16 cellular contexts compared by ENCODE assay signal in the genomic region with DNA sequence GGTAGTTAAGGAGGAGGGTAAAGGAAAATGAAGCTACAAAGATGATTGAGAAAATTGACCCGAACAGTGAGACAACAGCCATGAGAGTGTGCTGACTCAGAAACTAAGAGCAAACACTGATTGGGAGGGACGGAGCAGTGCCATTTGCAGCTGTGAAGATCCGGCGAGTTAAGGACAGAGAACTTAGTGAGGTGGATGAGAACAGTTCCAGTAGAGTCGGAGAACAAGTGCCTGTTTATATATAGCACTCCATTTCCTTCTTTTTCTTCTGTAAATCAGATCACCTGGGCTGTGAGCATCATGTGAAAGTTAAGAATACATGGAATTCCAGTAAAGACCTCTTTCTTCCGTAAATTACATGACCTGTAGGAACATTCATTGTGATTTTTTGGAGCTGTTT.
DNase-seq lines count a peak whose midpoint lies in the region; ATAC-seq, FAIRE-seq and TF ChIP-seq lines count a peak whose summit lies in the region.
"Had no signal": no experiment of that assay in that cellular context is flagged by ENCODE, and none has a peak within 500 bp of the region (broad histone marks: within the 10 kb centered on the region; RNA-seq: fewer than 3 reads in every experiment).

No MANE protein-coding gene starts in this region.

- H3K23ac ChIP-seq in H1 (ENCODE audit: insufficient read length) = no peak overlapping the region

- H3K4me1 ChIP-seq in H1 (replicated peaks in 1 of 4; ENCODE audit: control insufficient read depth in 3 of 4, insufficient read depth in 4 of 4, low read length in 3 of 4) = no peaks in the 10 kb centered on the region
- no peaks in the 10 kb centered on the region for H3K4me1 ChIP-seq in HepG2 (ENCODE audit: insufficient read depth, low read length)

- H3K4me2 ChIP-seq in H1 (ENCODE audit: insufficient read depth in 1 of 2, low read depth in 2 of 2, low read length in 2 of 2) (no peak overlapping the region), HepG2 (ENCODE audit: low read depth, low read length) (no peak overlapping the region)

- H3K4me3 ChIP-seq in H1 (ENCODE audit: extremely low read depth in 1 of 4, insufficient read depth in 2 of 4, low read depth in 3 of 4, low read length in 4 of 4) (no peak overlapping the region), HepG2 (replicated peaks in 1 of 3; ENCODE audit: insufficient read depth in 1 of 3, low read depth in 2 of 3, low read length in 3 of 3) (no peak overlapping the region)

- H3K18ac ChIP-seq in H1 (ENCODE audit: extremely low read depth, low read length) = no peak overlapping the region

- no peaks in the 10 kb centered on the region for H3K79me1 ChIP-seq in H1 (ENCODE audit: low read depth, low read length)

- in situ Hi-C loops in HepG2 (cut with HindIII; ENCODE audit: extremely low pct_ligation_motif_present, low pct_unique_long_range_greater_than_20kb) = no loop called here

- intact Hi-C loops in HepG2 (cut with micrococcal nuclease; ENCODE audit: unreplicated experiment) = no loop called here

- H2AFZ ChIP-seq in H1 (ENCODE audit: low read length) (peak overlapping the region; percentile 91; the same call in 1 of the 2 replicates), HepG2 (ENCODE audit: low read length) (no peak overlapping the region)

- no peak overlapping the region for H2AK5ac ChIP-seq in H1 (ENCODE audit: low read depth, low read length)

- H3K27ac ChIP-seq in H1 (ENCODE audit: low read depth, low read length) (no peak overlapping the region), HepG2 (ENCODE audit: extremely low read length, insufficient read depth, low read length) (no peak overlapping the region)

- H2BK20ac ChIP-seq in H1 (ENCODE audit: low read length) = 0 out of 2 replicates have a peak overlapping the region, but pooled peaks have one; percentile 80

- H4K5ac ChIP-seq in H1 (ENCODE audit: insufficient read length, low read depth, low read length) = no peak overlapping the region

- FAIRE-seq in H1 (lab: Jason Lieb, UNC) (no peak), HepG2 (lab: Jason Lieb, UNC) (no peak)
- FAIRE-seq: A204.1, GM12891 had no signal

- 84% methylated on average over 6 of the region's 6 CpGs; no CpG with 5 or more reads in 1 of the 2 experiments for WGBS in H1 (ENCODE audit: extremely low coverage in 1 of 2, insufficient coverage in 1 of 2, insufficient read length in 1 of 2, insufficient replicate concordance in 2 of 2, low coverage in 1 of 2, low lambda C conversion rate in 2 of 2, missing lambda C conversion rate in 1 of 2), 2 experiments
- WGBS in HepG2 (ENCODE audit: low lambda C conversion rate) = 2% methylated on average over 6 of the region's 6 CpGs

- DNase-seq in Daoy (ENCODE audit: low read depth) (peak; percentile 20), NCI-H2227 treated with DMSO at 0.1 percent for 48 hours (lab: John Stamatoyannopoulos, UW) (peak; percentile 6), H1 (ENCODE audit: low read depth in 1 of 2, low spot score in 2 of 2) (no peak), iPS-NIHi11 (ENCODE audit: low spot score) (peak; percentile 8), HepG2 (ENCODE audit: low spot score) (no peak), H4 (ENCODE audit: low spot score) (no peak), LoVo (ENCODE audit: low spot score) (no peak)
- DNase-seq: C1 segment of cervical spinal cord; CD4-positive, alpha-beta T cell; DMS153; H7; IMR-90; KBM-7 had no signal

- H3K27me3 ChIP-seq in H1 (replicated peaks in 1 of 4; ENCODE audit: control insufficient read depth in 3 of 4, extremely low read depth in 1 of 4, insufficient read depth in 3 of 4, low read length in 3 of 4) = no peaks in the 10 kb centered on the region
- H3K27me3 ChIP-seq in HepG2 (ENCODE audit: control insufficient read depth in 1 of 2, insufficient read depth in 2 of 2, low read length in 2 of 2) = no peaks in the 10 kb centered on the region; a peak in 1 of 5 replicates

- CTCF ChIA-PET in H1 (lab: Charles Lee; ENCODE audit: partially characterized antibody) (interaction anchor here (0.9 to 1.3 kb wide), 3 partner anchors 16 to 47 kb away, joined by 3 read pairs; no protein-coding TSS in a partner anchor), HepG2 (lab: Yijun Ruan, JAX; ENCODE audit: low intra/inter-chr PET ratio, low total read pairs) (no interaction called here)

- no peaks in the 10 kb centered on the region for H3K23me2 ChIP-seq in H1 (ENCODE audit: low read depth, low read length)

- no peak for TF ChIP-seq EP300 in H1 (IDR thresholded peaks at IDR 0.05; ENCODE audit: borderline replicate concordance in 1 of 2, low read depth in 2 of 2, low read length in 2 of 2)
- no peak for TF ChIP-seq EP300 in HepG2 (IDR thresholded peaks at IDR 0.05; ENCODE audit: low read depth in 2 of 2, low read length in 2 of 2)
- TF ChIP-seq EP300 in HepG2 (CRISPR knock-in tag; IDR thresholded peaks at IDR 0.05; ENCODE audit: borderline replicate concordance) = no peak

- H4K8ac ChIP-seq in H1 (ENCODE audit: extremely low read depth, insufficient read depth, low read length) = no peak overlapping the region

- H3K79me2 ChIP-seq in H1 (ENCODE audit: control insufficient read depth in 1 of 2, insufficient read depth in 2 of 2, low read length in 2 of 2) (no peaks in the 10 kb centered on the region), HepG2 (ENCODE audit: insufficient read depth, low read length) (no peaks in the 10 kb centered on the region)

- 0 out of 2 replicates have a peak overlapping the region, but pooled peaks have one; percentile 68 for H2BK12ac ChIP-seq in H1 (ENCODE audit: low read depth, low read length)

- ATAC-seq in HepG2 (no peak), GM19023 (IDR thresholded peaks at IDR 0.05; ENCODE audit: unreplicated experiment) (no peak)

- no peak overlapping the region for H3K14ac ChIP-seq in H1 (ENCODE audit: insufficient read length)

- H4K20me1 ChIP-seq in H1 (replicated peaks in 1 of 2; ENCODE audit: control insufficient read depth in 1 of 2, insufficient read depth in 2 of 2, low read length in 2 of 2) (no peaks in the 10 kb centered on the region), HepG2 (ENCODE audit: insufficient read depth, low read length) (no peaks in the 10 kb centered on the region)

- no peak overlapping the region for H3K4ac ChIP-seq in H1 (replicated peaks; ENCODE audit: insufficient read length, low read depth, low read length)

- H4K91ac ChIP-seq in H1 (replicated peaks; ENCODE audit: insufficient read length, low read length) = no peak overlapping the region

- H2BK5ac ChIP-seq in H1 (ENCODE audit: low read depth, low read length) = no peak overlapping the region

- H3K9ac ChIP-seq in H1 (replicated peaks in 1 of 4; ENCODE audit: extremely low read depth in 1 of 4, low read depth in 3 of 4, low read length in 3 of 4) (no peak overlapping the region), HepG2 (ENCODE audit: insufficient read depth, low read depth, low read length) (no peak overlapping the region)

- POLR2A ChIA-PET in H1 (lab: Charles Lee; ENCODE audit: partially characterized antibody) = no interaction called here
- POLR2A ChIA-PET in HepG2 (lab: Yijun Ruan, JAX) = no interaction called here

- TF ChIP-seq RAD21 in H1 (IDR thresholded peaks at IDR 0.05 in 1 of 2, conservative IDR thresholded peaks at IDR 0.05 in 1 of 2; ENCODE audit: low read depth in 2 of 2, low read length in 2 of 2) (no peak), HepG2 (CRISPR knock-in tag; IDR thresholded peaks at IDR 0.05) (no peak)

- BruUV-seq in HepG2 (replicated peaks; lab: Mats Ljungman, UMichigan) = no TSS peak

- H3K56ac ChIP-seq in H1 (replicated peaks; ENCODE audit: insufficient read length, low read depth, low read length) = no peak overlapping the region

- no peaks in the 10 kb centered on the region for H3K9me3 ChIP-seq in H1 (ENCODE audit: insufficient read depth in 2 of 2, low read depth in 1 of 2, low read length in 1 of 2)
- H3K9me3 ChIP-seq in HepG2 (ENCODE audit: low read length) = no peaks in the 10 kb centered on the region

- no peak overlapping the region for H2BK120ac ChIP-seq in H1 (replicated peaks; ENCODE audit: low read depth, low read length)

- H3K36me3 ChIP-seq in H1 (ENCODE audit: control insufficient read depth in 2 of 4, insufficient read depth in 4 of 4, low read length in 3 of 4) (no peaks in the 10 kb centered on the region), HepG2 (replicated peaks in 1 of 2; ENCODE audit: control insufficient read depth in 1 of 2, insufficient read depth in 2 of 2, low read length in 2 of 2) (no peaks in the 10 kb centered on the region)

- TF ChIP-seq CTCF in H1 (IDR thresholded peaks at IDR 0.05; ENCODE audit: control extremely low read depth in 1 of 3, insufficient read depth in 1 of 3, low read depth in 1 of 3, low read length in 3 of 3) (no peak), HepG2 (CRISPR knock-in tag; IDR thresholded peaks at IDR 0.05) (no peak)

- H2BK15ac ChIP-seq in H1 (ENCODE audit: low read length) = no peak overlapping the region

- TF ChIP-seq POLR2A in H1 (IDR thresholded peaks at IDR 0.05; ENCODE audit: control extremely low read depth in 1 of 2, low read depth in 2 of 2, low read length in 2 of 2) = no peak
- no peak for TF ChIP-seq POLR2A in HepG2 (IDR thresholded peaks at IDR 0.05; ENCODE audit: insufficient read depth in 1 of 2, low read depth in 2 of 2, low read length in 2 of 2)

TF ChIP-seq in H1, 55 proteins besides CTCF, POLR2A, EP300 and RAD21 (continues in another document):
- TF ChIP-seq TCF12 (IDR thresholded peaks at IDR 0.05; ENCODE audit: low read depth, low read length) (no peak), TAF1 (IDR thresholded peaks at IDR 0.05; ENCODE audit: low read depth, low read length) (no peak), TBP (IDR thresholded peaks at IDR 0.05; ENCODE audit: low read depth, low read length) (no peak), MAFK (IDR thresholded peaks at IDR 0.05; ENCODE audit: low read depth, low read length) (no peak), SP4 (IDR thresholded peaks at IDR 0.05; ENCODE audit: low read length) (no peak)

TF ChIP-seq in HepG2, 621 proteins besides CTCF, POLR2A, EP300 and RAD21:
- no peak for TF ChIP-seq MXD1 (CRISPR knock-in tag; IDR thresholded peaks at IDR 0.05)
- TF ChIP-seq, protein P1, sequence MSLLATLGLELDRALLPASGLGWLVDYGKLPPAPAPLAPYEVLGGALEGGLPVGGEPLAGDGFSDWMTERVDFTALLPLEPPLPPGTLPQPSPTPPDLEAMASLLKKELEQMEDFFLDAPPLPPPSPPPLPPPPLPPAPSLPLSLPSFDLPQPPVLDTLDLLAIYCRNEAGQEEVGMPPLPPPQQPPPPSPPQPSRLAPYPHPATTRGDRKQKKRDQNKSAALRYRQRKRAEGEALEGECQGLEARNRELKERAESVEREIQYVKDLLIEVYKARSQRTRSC (CRISPR knock-in tag; IDR thresholded peaks at IDR 0.05; ENCODE audit: low read depth) = no peak

Comparison
In these comparisons a context has a peak if more than half of its experiments do, and no peak if none do; other contexts are left out.
1. DNase-seq: peak in Daoy (single experiment), NCI-H2227 treated with DMSO at 0.1 percent for 48 hours (single experiment) and iPS-NIHi11 (single experiment); none in H1 (0 of 2), HepG2 (single experiment), H4 (single experiment) and LoVo (single experiment).